In genomic region chr5:107673368-107674136, GRCh38 we compare ENCODE assay signal across 8 cellular contexts. TPM values are rescaled to one million over a fixed set of nuclear protein-coding genes. Genes with fewer than 3 reads are reported as not detected.
DNase-seq lines count a peak whose midpoint lies in the region; ATAC-seq and TF ChIP-seq lines count a peak whose summit lies in the region.

No MANE protein-coding gene starts in this region.

- intact Hi-C loops in heart left ventricle (cut with DNase I) (loop anchor here in 9 of 10 donors (1.0 to 10.0 kb wide), 17 partner anchors 71 to 1409 kb away; no protein-coding TSS in a partner anchor), posterior cingulate gyrus (cut with DNase I) (loop anchor here (2.0 to 10.0 kb wide), 4 partner anchors 101 to 671 kb away; no protein-coding TSS in a partner anchor)

- WGBS in heart left ventricle, 4 donors: 2% methylated on average over 29 to 32 of the region's 32 CpGs
- WGBS in upper lobe of left lung, 2 donors: 1 to 2% methylated on average over 31 to 32 of the region's 32 CpGs

- peak overlapping the region; percentile 88 for H2AFZ ChIP-seq in SU-DHL-6 (ENCODE audit: low read depth, low read length, severe bottlenecking)

- ATAC-seq in HG02623 (IDR thresholded peaks at IDR 0.05; ENCODE audit: unreplicated experiment) (peak; percentile 81), heart left ventricle (peak; percentile 49 to 62 (median 56)), upper lobe of left lung (ENCODE audit: low FRiP score in 2 of 2) (peak; percentile 83 to 87)

- H4K20me1 ChIP-seq in SU-DHL-6 (ENCODE audit: low read depth, low read length): no peaks in the 10 kb centered on the region; the same call in 1 of the 2 replicates

- no peaks in the 10 kb centered on the region for H3K9me3 ChIP-seq in SU-DHL-6 (ENCODE audit: insufficient read depth, low read length)
- no peaks in the 10 kb centered on the region for H3K9me3 ChIP-seq in heart left ventricle
- H3K9me3 ChIP-seq in upper lobe of left lung: no peaks in the 10 kb centered on the region

- DNase-seq in GM12864 (ENCODE audit: low read depth) (peak; percentile 56), NCI-H1092 (lab: John Stamatoyannopoulos, UW) (peak; percentile 73), amniotic epithelial cell (ENCODE audit: low read depth) (peak; percentile 86), heart left ventricle (peak; percentile 79 to 89 (median 85)), posterior cingulate gyrus (peak; percentile 77 to 97 (median 88)), upper lobe of left lung (peak; percentile 87 to 89)

- no peak for TF ChIP-seq EP300 in upper lobe of left lung (IDR thresholded peaks at IDR 0.05)

- TF ChIP-seq POLR2A in heart left ventricle (IDR thresholded peaks at IDR 0.05) (no peak), upper lobe of left lung (IDR thresholded peaks at IDR 0.05) (no peak)

- H3K27ac ChIP-seq in SU-DHL-6 (ENCODE audit: low read depth, low read length) (no peak overlapping the region), heart left ventricle (peak overlapping the region; percentile 24 to 93 (median 87)), upper lobe of left lung (peak overlapping the region; percentile 54 to 80 (median 62))

- no peaks in the 10 kb centered on the region for H3K9me2 ChIP-seq in SU-DHL-6 (replicated peaks; ENCODE audit: insufficient read depth, low read length)

- H3K4me1 ChIP-seq in heart left ventricle: peaks cover 0 to 41% (median 10%) of the 10 kb centered on the region in 12 donors
- peaks cover 32 to 50% (median 37%) of the 10 kb centered on the region in 4 donors for H3K4me1 ChIP-seq in upper lobe of left lung

- H3K36me3 ChIP-seq in SU-DHL-6 (ENCODE audit: low read length) (no peaks in the 10 kb centered on the region), heart left ventricle (no peaks in the 10 kb centered on the region), upper lobe of left lung (no peaks in the 10 kb centered on the region)

- peak overlapping the region; percentile 49; the same call in 1 of the 2 replicates for H3K9ac ChIP-seq in SU-DHL-6 (ENCODE audit: low read length)

- H3K4me3 ChIP-seq in GM12864 (ENCODE audit: low read depth, low read length) (peak overlapping the region; percentile 66), SU-DHL-6 (ENCODE audit: insufficient read depth, low read length, poor library complexity, severe bottlenecking) (peak overlapping the region; percentile 87), heart left ventricle (peak overlapping the region; percentile 48 to 79 (median 64)), upper lobe of left lung (peak overlapping the region; percentile 47 to 67 (median 57))

- H3K79me2 ChIP-seq in SU-DHL-6 (ENCODE audit: insufficient read depth, low read length): no peaks in the 10 kb centered on the region

- TF ChIP-seq CTCF in GM12864 (IDR thresholded peaks at IDR 0.05; ENCODE audit: low read depth, low read length, missing control alignments): peak; percentile 95
- peak; percentile 99 for TF ChIP-seq CTCF in SU-DHL-6 (IDR thresholded peaks at IDR 0.05; ENCODE audit: insufficient read depth, low read length, poor library complexity, severe bottlenecking)
- TF ChIP-seq CTCF in heart left ventricle (IDR thresholded peaks at IDR 0.05): peak; percentile 77 to 98 (median 92)
- TF ChIP-seq CTCF in upper lobe of left lung (IDR thresholded peaks at IDR 0.05): peak; percentile 72 to 90 (median 86)

- peak overlapping the region; percentile 98 for H3K4me2 ChIP-seq in SU-DHL-6 (ENCODE audit: low read depth, low read length, poor library complexity, severe bottlenecking)

- H3F3A ChIP-seq in SU-DHL-6 (ENCODE audit: insufficient read depth): no peaks in the 10 kb centered on the region

- H3K27me3 ChIP-seq in SU-DHL-6 (ENCODE audit: low read length) (no peaks in the 10 kb centered on the region), heart left ventricle (peaks cover 0 to 77% (median 19%) of the 10 kb centered on the region in 9 donors), upper lobe of left lung (peaks cover 0 to 29% (median 13%) of the 10 kb centered on the region in 4 donors)

RNA-seq across cellular contexts. Expression of gene EFNA5, which starts 2.8 kb away (rescaled TPM):
- total RNA-seq in heart left ventricle: 10 to 100 TPM; 20.9 to 58.4 (median 31.0) TPM
- 10 to 100 TPM in 1 of 2 donors, 1 to 10 TPM in 1; 6.1 to 19.0 TPM for polyA plus RNA-seq in heart left ventricle
- total RNA-seq in upper lobe of left lung: 10 to 100 TPM in 2 of 6 donors, 1 to 10 TPM in 4; 4.1 to 41.9 (median 7.3) TPM
